ENCODE assay signal across 17 cellular contexts in the genomic region with DNA sequence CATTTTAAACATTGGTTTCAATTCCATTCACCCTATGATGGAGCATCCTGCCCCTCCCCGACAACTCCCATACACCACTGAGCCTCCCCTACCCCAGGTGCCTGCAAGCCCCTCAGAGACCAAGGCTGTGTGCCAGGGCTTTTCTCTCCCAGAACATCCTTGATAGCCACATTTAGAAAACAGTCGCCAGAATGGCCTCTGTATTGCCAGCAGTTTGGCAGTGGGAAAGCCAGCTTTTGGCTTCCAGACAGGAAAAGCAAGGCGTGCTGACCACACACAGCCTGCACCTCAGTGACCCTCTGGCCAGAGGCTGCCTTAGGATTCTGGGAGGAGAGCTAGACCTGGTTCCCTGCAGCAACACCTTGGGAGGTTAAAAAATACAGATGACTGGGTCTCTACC. TPM values are rescaled to one million over a fixed set of nuclear protein-coding genes. Genes with fewer than 3 reads are reported as not detected.
DNase-seq lines count a peak whose midpoint lies in the region; ATAC-seq, FAIRE-seq and TF ChIP-seq lines count a peak whose summit lies in the region.
"Had no signal": no experiment of that assay in that cellular context is flagged by ENCODE, and none has a peak within 500 bp of the region (broad histone marks: within the 10 kb centered on the region; RNA-seq: fewer than 3 reads in every experiment).

No MANE protein-coding gene starts in this region.

- peaks cover 2% of the 10 kb centered on the region for H3K9me3 Mint-ChIP-seq in astrocyte (ENCODE audit: unreplicated experiment)
- peaks cover 0 to 5% (median 0%) of the 10 kb centered on the region in 9 donors for H3K9me3 Mint-ChIP-seq in naive thymus-derived CD8-positive, alpha-beta T cell
- H3K9me3 Mint-ChIP-seq: central memory CD8-positive, alpha-beta T cell had no signal

- H3K9ac ChIP-seq in astrocyte (ENCODE audit: low read length) (peak overlapping the region; percentile 96), skeletal muscle satellite cell (ENCODE audit: low read depth, low read length) (peak overlapping the region; percentile 87)

- no peak overlapping the region for H3K4me3 Mint-ChIP-seq in astrocyte (ENCODE audit: unreplicated experiment)
- H3K4me3 Mint-ChIP-seq in naive thymus-derived CD8-positive, alpha-beta T cell: no peak overlapping the region
- H3K4me3 Mint-ChIP-seq: activated CD8-positive, alpha-beta T cell treated with anti-CD3 and anti-CD28 coated beads, Interleukin-2, amount 10 ng/mL, durations not matched to agents 7 days and 5 days; central memory CD8-positive, alpha-beta T cell had no signal

- H3K36me3 Mint-ChIP-seq in astrocyte (ENCODE audit: low read depth, unreplicated experiment): peaks cover 1% of the 10 kb centered on the region
- H3K36me3 Mint-ChIP-seq in naive thymus-derived CD8-positive, alpha-beta T cell: no peaks in the 10 kb centered on the region

- no peaks in the 10 kb centered on the region for H4K20me1 ChIP-seq in astrocyte (ENCODE audit: insufficient read depth, low read length)

- H3K4me2 ChIP-seq in astrocyte (ENCODE audit: low read length) (peak overlapping the region; percentile 95), skeletal muscle satellite cell (ENCODE audit: low read length) (peak overlapping the region; percentile 86)

- no peaks in the 10 kb centered on the region for H3K79me2 ChIP-seq in astrocyte (ENCODE audit: insufficient read depth, low read length)

- H3K27ac Mint-ChIP-seq in astrocyte (ENCODE audit: unreplicated experiment): peak overlapping the region; percentile 95
- no peak overlapping the region for H3K27ac Mint-ChIP-seq in naive thymus-derived CD8-positive, alpha-beta T cell
- H3K27ac Mint-ChIP-seq: activated CD8-positive, alpha-beta T cell treated with anti-CD3 and anti-CD28 coated beads, Interleukin-2, amount 10 ng/mL, durations not matched to agents 7 days and 5 days had no signal

- H2AFZ ChIP-seq in astrocyte (ENCODE audit: low read depth, low read length): peak overlapping the region; percentile 60

- no peaks in the 10 kb centered on the region for H3K27me3 ChIP-seq in astrocyte (ENCODE audit: insufficient read depth, low read length)
- H3K27me3 ChIP-seq in skeletal muscle satellite cell (ENCODE audit: control insufficient read depth, insufficient read depth, low read length): no peaks in the 10 kb centered on the region
- H3K27me3 ChIP-seq: upper lobe of right lung had no signal

- H3K36me3 ChIP-seq in astrocyte (ENCODE audit: insufficient read depth, low read length) (no peaks in the 10 kb centered on the region), skeletal muscle satellite cell (ENCODE audit: insufficient read depth, low read length) (no peaks in the 10 kb centered on the region)
- H3K36me3 ChIP-seq: upper lobe of right lung had no signal

- peak; percentile 32 for DNase-seq in HCEC 1CT
- DNase-seq in astrocyte (ENCODE audit: low read depth): peak; percentile 45
- DNase-seq in fibroblast of pulmonary artery (ENCODE audit: low read depth): peak; percentile 46
- no peak for DNase-seq in NCI-H2081 treated with DMSO at 0.1 percent for 48 hours (lab: John Stamatoyannopoulos, UW)
- no peak for DNase-seq in naive thymus-derived CD8-positive, alpha-beta T cell
- DNase-seq in iPS-NIHi7 (ENCODE audit: extremely low spot score): no peak
- DNase-seq: activated CD8-positive, alpha-beta T cell treated with anti-CD3 and anti-CD28 coated beads, Interleukin-2, amount 10 ng/mL, durations not matched to agents 7 days and 5 days; activated effector memory CD4-positive, alpha-beta T cell treated with anti-CD3 and anti-CD28 coated beads, Interleukin-2, amount 50 U/mL, for 16 hours; DND-41; erythroblast; mesendoderm; NCI-H2029; SIG-M5; upper lobe of right lung had no signal

- ATAC-seq in HG03565 (IDR thresholded peaks at IDR 0.05; ENCODE audit: unreplicated experiment): no peak
- no peak for ATAC-seq in naive thymus-derived CD8-positive, alpha-beta T cell
- ATAC-seq: activated CD8-positive, alpha-beta T cell treated with anti-CD3 and anti-CD28 coated beads, Interleukin-2, amount 10 ng/mL, durations not matched to agents 7 days and 5 days had no signal

- FAIRE-seq in astrocyte (lab: Jason Lieb, UNC): no peak

- TF ChIP-seq CTCF in astrocyte (IDR thresholded peaks at IDR 0.05; ENCODE audit: insufficient read depth, low read depth, low read length) (no peak), fibroblast of pulmonary artery (IDR thresholded peaks at IDR 0.05; ENCODE audit: low read length, missing control alignments) (no peak)

- no peaks in the 10 kb centered on the region for H3K27me3 Mint-ChIP-seq in astrocyte (ENCODE audit: low read depth, unreplicated experiment)
- peaks cover 0 to 9% (median 5%) of the 10 kb centered on the region in 5 donors for H3K27me3 Mint-ChIP-seq in naive thymus-derived CD8-positive, alpha-beta T cell

- peak overlapping the region; percentile 100 for H3K27ac ChIP-seq in astrocyte (ENCODE audit: low read depth, low read length)
- H3K27ac ChIP-seq: upper lobe of right lung had no signal

- H3K4me1 ChIP-seq in astrocyte (ENCODE audit: insufficient read depth, low read length) (peaks cover 22% of the 10 kb centered on the region), skeletal muscle satellite cell (ENCODE audit: control insufficient read depth, insufficient read depth, low read length) (peaks cover 41% of the 10 kb centered on the region)
- H3K4me1 ChIP-seq: upper lobe of right lung had no signal

- POLR2A ChIA-PET in naive thymus-derived CD8-positive, alpha-beta T cell (lab: Charles Lee): no interaction called here

- no peaks in the 10 kb centered on the region for H3K9me3 ChIP-seq in astrocyte (ENCODE audit: insufficient read depth, low read depth, low read length)
- H3K9me3 ChIP-seq in skeletal muscle satellite cell (replicated peaks; ENCODE audit: low read length): no peaks in the 10 kb centered on the region
- H3K9me3 ChIP-seq: upper lobe of right lung had no signal

- peaks cover 13% of the 10 kb centered on the region for H3K4me1 Mint-ChIP-seq in astrocyte (ENCODE audit: low read depth, unreplicated experiment)
- H3K4me1 Mint-ChIP-seq in naive thymus-derived CD8-positive, alpha-beta T cell: peaks cover 7 to 18% (median 9%) of the 10 kb centered on the region in 4 donors

- no peak overlapping the region for H3K4me3 ChIP-seq in astrocyte (ENCODE audit: insufficient read depth, low read depth, low read length)
- H3K4me3 ChIP-seq in fibroblast of pulmonary artery (replicated peaks; ENCODE audit: low read depth, low read length): no peak overlapping the region
- H3K4me3 ChIP-seq in skeletal muscle satellite cell (ENCODE audit: low read length): peak overlapping the region; percentile 39
- H3K4me3 ChIP-seq: upper lobe of right lung had no signal

RNA-seq across cellular contexts. Expression of a gene that starts 18.2 kb away (rescaled TPM):
- total RNA-seq in astrocyte: 2.1 and 2.4 TPM in 2 replicates
- 11.4 and 11.9 TPM in 2 replicates for total RNA-seq in skeletal muscle satellite cell (2012; rRNA removed)
- not detected for total RNA-seq in naive thymus-derived CD8-positive, alpha-beta T cell
- not detected for polyA plus RNA-seq in naive thymus-derived CD8-positive, alpha-beta T cell

Comparison
In these comparisons a context has a peak if more than half of its experiments do, and no peak if none do; other contexts are left out.
1. DNase-seq: peak in HCEC 1CT (single experiment), astrocyte (single experiment) and fibroblast of pulmonary artery (single experiment); none in NCI-H2081 treated with DMSO at 0.1 percent for 48 hours (single experiment), naive thymus-derived CD8-positive, alpha-beta T cell (0 of 10) and iPS-NIHi7 (single experiment).